Comparison of ENCODE assay signal across 8 cellular contexts in the genomic region with DNA sequence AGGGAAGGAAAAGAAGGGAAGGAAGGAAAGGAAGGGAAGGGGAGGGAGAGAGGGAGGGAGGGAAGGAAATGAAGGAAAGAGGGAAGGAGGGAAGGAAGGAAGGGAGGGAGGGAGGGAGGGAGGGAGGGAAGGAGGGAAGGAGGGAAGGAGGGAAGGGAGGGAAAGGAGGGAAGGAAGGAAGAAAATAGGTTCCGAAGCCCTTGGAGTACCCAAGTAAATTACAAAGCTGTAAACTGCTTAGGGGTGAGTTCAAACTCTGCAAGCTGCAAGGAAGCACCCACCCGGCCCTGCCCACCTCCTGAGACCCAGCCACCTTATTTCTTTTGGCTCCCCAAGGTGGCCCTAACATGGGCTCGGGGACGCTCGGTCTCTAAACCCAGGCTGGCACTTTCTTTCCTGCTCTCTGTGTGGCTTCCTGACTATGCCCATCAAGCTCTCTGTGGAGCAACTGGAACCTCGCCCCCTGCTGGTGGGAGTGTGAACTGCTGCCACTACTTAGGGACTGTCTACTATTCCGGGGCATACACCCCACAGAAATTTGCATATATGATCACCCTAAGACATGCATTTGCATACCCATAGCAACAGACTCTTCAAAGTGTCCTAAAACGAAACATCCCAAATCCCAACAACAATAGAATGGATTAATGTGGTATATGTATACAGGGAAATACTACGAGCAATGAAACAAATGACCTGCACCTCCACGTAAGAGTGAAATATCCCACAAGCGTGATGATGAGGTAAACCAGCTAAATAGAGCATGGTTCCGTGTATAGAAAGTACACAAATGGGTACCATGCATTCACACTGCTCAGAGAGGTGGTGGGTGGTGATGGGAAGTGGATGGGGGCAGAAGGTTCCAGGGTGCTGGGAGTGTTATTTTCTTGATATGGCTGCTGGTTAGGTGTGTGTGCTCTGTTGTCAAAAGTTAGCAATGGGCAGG.
DNase-seq lines count a peak whose midpoint lies in the region; TF ChIP-seq lines count a peak whose summit lies in the region.

No MANE protein-coding gene starts in this region.

- no peaks in the 10 kb centered on the region for H3K9me3 Mint-ChIP-seq in Caco-2 (ENCODE audit: unreplicated experiment)
- H3K9me3 Mint-ChIP-seq in endothelial cell (ENCODE audit: unreplicated experiment) = no peaks in the 10 kb centered on the region

- no peaks in the 10 kb centered on the region for H3K36me3 ChIP-seq in Caco-2 (ENCODE audit: control insufficient read depth, insufficient read depth, low read length)

- no peak overlapping the region for H3K4me3 Mint-ChIP-seq in Caco-2 (ENCODE audit: unreplicated experiment)
- H3K4me3 Mint-ChIP-seq in endothelial cell (ENCODE audit: unreplicated experiment) = no peak overlapping the region

- DNase-seq in Caco-2 = peak; percentile 28 to 52
- peak; percentile 24 for DNase-seq in GM20000 (ENCODE audit: low spot score)
- DNase-seq in LNCaP clone FGC (ENCODE audit: low read depth) = no peak
- peak; percentile 70 to 77 for DNase-seq in activated CD4-positive, alpha-beta T cell treated with anti-CD3 and anti-CD28 coated beads, Interleukin-2, amount 50 U/mL, for 4 hours
- DNase-seq in endothelial cell (ENCODE audit: low spot score) = peak; percentile 5
- peak; percentile 84 for DNase-seq in posterior vena cava (ENCODE audit: low spot score)
- DNase-seq in SIG-M5 treated with dmso at 0.1 percent for 504 hours (lab: John Stamatoyannopoulos, UW; ENCODE audit: unreplicated experiment) = no peak
- DNase-seq in NCI-H1930 (lab: John Stamatoyannopoulos, UW) = no peak

- POLR2A ChIA-PET in Caco-2 (lab: Charles Lee) = interaction anchor here (0.6 kb wide), 1 partner anchor 444 kb away, joined by 3 read pairs; no protein-coding TSS in a partner anchor

- no peaks in the 10 kb centered on the region for H3K9me3 ChIP-seq in Caco-2

- H3K27me3 ChIP-seq in Caco-2 (replicated peaks; ENCODE audit: control insufficient read depth, insufficient read depth, low read length) = no peaks in the 10 kb centered on the region

- no peak overlapping the region for H3K4me3 ChIP-seq in Caco-2 (ENCODE audit: low read depth, low read length)
- H3K4me3 ChIP-seq in LNCaP clone FGC (ENCODE audit: low read depth, low read length) = no peak overlapping the region

- H3K27ac Mint-ChIP-seq in Caco-2 (ENCODE audit: unreplicated experiment) (no peak overlapping the region), endothelial cell (ENCODE audit: unreplicated experiment) (no peak overlapping the region)

- H3K36me3 Mint-ChIP-seq in Caco-2 (ENCODE audit: insufficient read depth, unreplicated experiment) (no peaks in the 10 kb centered on the region), endothelial cell (ENCODE audit: low read depth, unreplicated experiment) (no peaks in the 10 kb centered on the region)

- H3K4me1 Mint-ChIP-seq in Caco-2 (ENCODE audit: low read depth, unreplicated experiment) = no peaks in the 10 kb centered on the region
- peaks cover 4% of the 10 kb centered on the region for H3K4me1 Mint-ChIP-seq in endothelial cell (ENCODE audit: unreplicated experiment)

- H3K4me1 ChIP-seq in Caco-2 = no peaks in the 10 kb centered on the region

- CTCF ChIA-PET in Caco-2 (lab: Charles Lee) = interaction anchor here (0.6 to 0.7 kb wide), 2 partner anchors 169 to 234 kb away, joined by 3 to 7 read pairs; no protein-coding TSS in a partner anchor

- intact Hi-C loops in Caco-2 (cut with micrococcal nuclease; ENCODE audit: unreplicated experiment) = no loop called here
- intact Hi-C loops in posterior vena cava (cut with DNase I) = no loop called here

- no TSS peak for BruUV-seq in Caco-2 (replicated peaks; lab: Mats Ljungman, UMichigan)

- TF ChIP-seq CTCF in Caco-2 (IDR thresholded peaks at IDR 0.05; ENCODE audit: insufficient read depth in 1 of 2, low read depth in 1 of 2, low read length in 1 of 2, severe bottlenecking in 1 of 2, unreplicated experiment in 1 of 2) (peak; percentile 45 to 46), GM20000 (IDR thresholded peaks at IDR 0.05; ENCODE audit: extremely low read depth, missing control alignments) (peak; percentile 19), LNCaP clone FGC (IDR thresholded peaks at IDR 0.05; ENCODE audit: control insufficient read depth, extremely low read depth, insufficient read depth) (peak; percentile 64), endothelial cell (IDR thresholded peaks at IDR 0.05; ENCODE audit: unreplicated experiment) (peak; percentile 67)

- no peaks in the 10 kb centered on the region for H3K27me3 Mint-ChIP-seq in Caco-2 (ENCODE audit: insufficient read depth, unreplicated experiment)
- H3K27me3 Mint-ChIP-seq in endothelial cell (ENCODE audit: unreplicated experiment) = no peaks in the 10 kb centered on the region

Comparison
In these comparisons a context has a peak if more than half of its experiments do, and no peak if none do; other contexts are left out.
1. DNase-seq: peak in Caco-2 (2 of 2), GM20000 (single experiment), activated CD4-positive, alpha-beta T cell treated with anti-CD3 and anti-CD28 coated beads, Interleukin-2, amount 50 U/mL, for 4 hours (2 of 2), endothelial cell (single experiment) and posterior vena cava (single experiment); none in LNCaP clone FGC (single experiment), SIG-M5 treated with dmso at 0.1 percent for 504 hours (single experiment) and NCI-H1930 (0 of 2).
2. Peak in every context shown above with its lines, with median percentiles within 50 percentile points of each other: CTCF ChIP-seq.